13 cellular contexts compared by ENCODE assay signal in genomic region chr9:38182321-38182720, GRCh38.
A peak's percentile ranks its signal among the peaks of the same experiment; 100 is the strongest.
DNase-seq lines count a peak whose midpoint lies in the region; ATAC-seq, FAIRE-seq and TF ChIP-seq lines count a peak whose summit lies in the region.
"Had no signal": no experiment of that assay in that cellular context is flagged by ENCODE, and none has a peak within 500 bp of the region (broad histone marks: within the 10 kb centered on the region; RNA-seq: fewer than 3 reads in every experiment).

No MANE protein-coding gene starts in this region.

- H3K27ac ChIP-seq in GM12878 (ENCODE audit: control insufficient read depth, insufficient read depth) = no peak overlapping the region
- H3K27ac ChIP-seq in neural progenitor cell = no peak overlapping the region
- H3K27ac ChIP-seq in tibial artery = no peak overlapping the region
- H3K27ac ChIP-seq: left lung, suprapubic skin had no signal

- intact Hi-C loops in GM12878 (cut with micrococcal nuclease; ENCODE audit: unreplicated experiment) = no loop called here
- intact Hi-C loops in tibial artery (cut with DNase I; ENCODE audit: low total_unique reads) = no loop called here

- no peaks in the 10 kb centered on the region for H3K27me3 ChIP-seq in GM12878 (replicated peaks in 1 of 2; ENCODE audit: control insufficient read depth in 2 of 2, insufficient read depth in 2 of 2, low read length in 1 of 2)
- H3K27me3 ChIP-seq in neural progenitor cell = no peaks in the 10 kb centered on the region
- no peaks in the 10 kb centered on the region for H3K27me3 ChIP-seq in tibial artery
- H3K27me3 ChIP-seq: left lung, suprapubic skin had no signal

- H3K9me3 Mint-ChIP-seq in neural progenitor cell = no peaks in the 10 kb centered on the region
- H3K9me3 Mint-ChIP-seq: nephron had no signal

- TF ChIP-seq POLR2A in GM12878 (IDR thresholded peaks at IDR 0.05; ENCODE audit: low read depth, low read length) = no peak

- no peaks in the 10 kb centered on the region for H3K36me3 Mint-ChIP-seq in neural progenitor cell

- H3K79me2 ChIP-seq in GM12878 (ENCODE audit: control insufficient read depth, insufficient read depth, low read length) (no peaks in the 10 kb centered on the region), neural progenitor cell (ENCODE audit: low read depth) (no peaks in the 10 kb centered on the region)

- CTCF ChIA-PET in GM12878 (lab: Yijun Ruan, JAX) = interaction anchor here (0.9 to 1.3 kb wide), 3 partner anchors 72 to 268 kb away, joined by 3 to 6 read pairs (median 5); no protein-coding TSS in a partner anchor

- RAD21 ChIA-PET in GM12878 (lab: Charles Lee; ENCODE audit: unreplicated experiment) = interaction anchor here (1.0 to 11.9 kb wide), 16 partner anchors 11 to 271 kb away, joined by 3 to 97 read pairs (median 6); no protein-coding TSS in a partner anchor

- no peaks in the 10 kb centered on the region for H3F3A ChIP-seq in neural progenitor cell (ENCODE audit: low read depth)

- H2AFZ ChIP-seq in GM12878 (ENCODE audit: control insufficient read depth, low read depth, low read length) (peak overlapping the region; percentile 55), neural progenitor cell (replicated peaks) (no peak overlapping the region)

- H3K36me3 ChIP-seq in GM12878 (ENCODE audit: control insufficient read depth in 2 of 2, insufficient read depth in 2 of 2, low read length in 1 of 2) = no peaks in the 10 kb centered on the region
- no peaks in the 10 kb centered on the region for H3K36me3 ChIP-seq in neural progenitor cell
- H3K36me3 ChIP-seq in tibial artery = no peaks in the 10 kb centered on the region
- H3K36me3 ChIP-seq: left lung, suprapubic skin had no signal

- SMC1A ChIA-PET in GM12878 (lab: Charles Lee; ENCODE audit: uncharacterized antibody, unreplicated experiment) = interaction anchor here (0.9 to 12.9 kb wide), 19 partner anchors 10 to 147 kb away, joined by 3 to 112 read pairs (median 4); no protein-coding TSS in a partner anchor

- ATAC-seq in GM18511 (IDR thresholded peaks at IDR 0.05; ENCODE audit: unreplicated experiment) (peak; percentile 65), GM12878 (peak; percentile 27; the same call in 2 of the 3 replicates), HG03442 (IDR thresholded peaks at IDR 0.05; ENCODE audit: unreplicated experiment) (no peak)
- ATAC-seq: left lung had no signal

- FAIRE-seq in GM12878 (lab: Jason Lieb, UNC) = no peak
- FAIRE-seq: GM12892 had no signal

- H3K4me2 ChIP-seq in GM12878 (ENCODE audit: control insufficient read depth, insufficient read depth) (no peak overlapping the region), neural progenitor cell (no peak overlapping the region)

- no peaks in the 10 kb centered on the region for H4K20me1 ChIP-seq in GM12878 (ENCODE audit: control insufficient read depth, insufficient read depth)
- no peaks in the 10 kb centered on the region for H4K20me1 ChIP-seq in neural progenitor cell (ENCODE audit: low read depth)

- H3K27me3 Mint-ChIP-seq in neural progenitor cell (ENCODE audit: insufficient read depth, low read depth) = peaks cover 6% of the 10 kb centered on the region

- no TSS peak for BruUV-seq in GM12878 (replicated peaks; lab: Mats Ljungman, UMichigan)

- H3K4me3 ChIP-seq in GM12878 (no peak overlapping the region), neural progenitor cell (no peak overlapping the region), tibial artery (no peak overlapping the region)
- H3K4me3 ChIP-seq: left lung, suprapubic skin had no signal

- peak; percentile 47 for DNase-seq in DMS 273 treated with DMSO at 0.1 percent for 48 hours (lab: John Stamatoyannopoulos, UW)
- DNase-seq in NCI-H146 treated with DMSO at 0.1 percent for 48 hours (lab: John Stamatoyannopoulos, UW; ENCODE audit: unreplicated experiment) = peak; percentile 46
- peak; percentile 43 for DNase-seq in GM12878 (ENCODE audit: low read depth, low spot score)
- DNase-seq in CD1c-positive myeloid dendritic cell (ENCODE audit: extremely low spot score) = no peak
- DNase-seq in neural progenitor cell (ENCODE audit: low spot score) = no peak
- no peak for DNase-seq in tibial artery
- DNase-seq: activated CD4-positive, alpha-beta T cell treated with anti-CD3 and anti-CD28 coated beads for 48 hours; left lung had no signal

- H3K4me3 Mint-ChIP-seq in neural progenitor cell = no peak overlapping the region
- H3K4me3 Mint-ChIP-seq: nephron had no signal

- POLR2A ChIA-PET in GM12878 (lab: Charles Lee) = interaction anchor here (1.0 to 1.6 kb wide), 5 partner anchors 12 to 91 kb away, joined by 3 to 7 read pairs (median 3); no protein-coding TSS in a partner anchor

- H3K27ac Mint-ChIP-seq in neural progenitor cell = no peak overlapping the region

- TF ChIP-seq EP300 in GM12878 (IDR thresholded peaks at IDR 0.05; ENCODE audit: borderline replicate concordance in 1 of 2, control insufficient read depth in 1 of 2, low read depth in 2 of 2, low read length in 2 of 2) = no peak

- H3K9ac ChIP-seq in GM12878 (ENCODE audit: control insufficient read depth, insufficient read depth, low read length) = no peak overlapping the region
- H3K9ac ChIP-seq in neural progenitor cell = no peak overlapping the region

- TF ChIP-seq RAD21 in GM12878 (IDR thresholded peaks at IDR 0.05; ENCODE audit: insufficient read depth, low read depth, low read length) = no peak

- in situ Hi-C loops in GM12878 (cut with MboI) = no loop called here

- TF ChIP-seq CTCF in GM12878 (IDR thresholded peaks at IDR 0.05 in 2 of 3, conservative IDR thresholded peaks at IDR 0.05 in 1 of 3; ENCODE audit: control insufficient read depth in 2 of 3, extremely low read depth in 1 of 3, insufficient read depth in 1 of 3, low read depth in 3 of 3, low read length in 3 of 3) (no peak), neural progenitor cell (IDR thresholded peaks at IDR 0.05) (no peak), tibial artery (IDR thresholded peaks at IDR 0.05) (no peak)

- H3K9me3 ChIP-seq in GM12878 (replicated peaks; ENCODE audit: control insufficient read depth, insufficient read depth, low read length) = no peaks in the 10 kb centered on the region
- H3K9me3 ChIP-seq in neural progenitor cell (ENCODE audit: low read depth) = no peaks in the 10 kb centered on the region
- no peaks in the 10 kb centered on the region for H3K9me3 ChIP-seq in tibial artery
- H3K9me3 ChIP-seq: left lung, suprapubic skin had no signal

- H3K4me1 ChIP-seq in GM12878 (ENCODE audit: control insufficient read depth, insufficient read depth, low read length) (peaks cover 18% of the 10 kb centered on the region), neural progenitor cell (peaks cover 11% of the 10 kb centered on the region), tibial artery (no peaks in the 10 kb centered on the region)
- H3K4me1 ChIP-seq: left lung had no signal

- H3K4me1 Mint-ChIP-seq in neural progenitor cell = peaks cover 28% of the 10 kb centered on the region

TF ChIP-seq in GM12878, 131 proteins besides CTCF, POLR2A, EP300 and RAD21:
- TF ChIP-seq SMAD1 (IDR thresholded peaks at IDR 0.05; ENCODE audit: low read depth, partially characterized antibody) = peak; percentile 92
- no peak for TF ChIP-seq WRNIP1 (IDR thresholded peaks at IDR 0.05; ENCODE audit: borderline replicate concordance, low read depth, low read length)
- TF ChIP-seq SRF (IDR thresholded peaks at IDR 0.05; ENCODE audit: low read depth in 2 of 2, low read length in 2 of 2) = peak in 1 of 2 experiments; percentile 55; a peak in 1 of 4 replicates
- TF ChIP-seq ATF2 (IDR thresholded peaks at IDR 0.05; ENCODE audit: low read length) = peak; percentile 31; the same call in 1 of the 2 replicates
- TF ChIP-seq RUNX3 (IDR thresholded peaks at IDR 0.05; ENCODE audit: low read length) = peak; percentile 6; the same call in 1 of the 2 replicates
- no peak for TF ChIP-seq CHD2 (IDR thresholded peaks at IDR 0.05; ENCODE audit: borderline replicate concordance, low read depth, low read length)

Comparison
In these comparisons a context has a peak if more than half of its experiments do, and no peak if none do; other contexts are left out.
1. DNase-seq: peak in DMS 273 treated with DMSO at 0.1 percent for 48 hours (single experiment), NCI-H146 treated with DMSO at 0.1 percent for 48 hours (single experiment) and GM12878 (single experiment); none in CD1c-positive myeloid dendritic cell (single experiment), neural progenitor cell (single experiment) and tibial artery (0 of 2).